ENCODE assay signal across 8 cellular contexts in the genomic region with DNA sequence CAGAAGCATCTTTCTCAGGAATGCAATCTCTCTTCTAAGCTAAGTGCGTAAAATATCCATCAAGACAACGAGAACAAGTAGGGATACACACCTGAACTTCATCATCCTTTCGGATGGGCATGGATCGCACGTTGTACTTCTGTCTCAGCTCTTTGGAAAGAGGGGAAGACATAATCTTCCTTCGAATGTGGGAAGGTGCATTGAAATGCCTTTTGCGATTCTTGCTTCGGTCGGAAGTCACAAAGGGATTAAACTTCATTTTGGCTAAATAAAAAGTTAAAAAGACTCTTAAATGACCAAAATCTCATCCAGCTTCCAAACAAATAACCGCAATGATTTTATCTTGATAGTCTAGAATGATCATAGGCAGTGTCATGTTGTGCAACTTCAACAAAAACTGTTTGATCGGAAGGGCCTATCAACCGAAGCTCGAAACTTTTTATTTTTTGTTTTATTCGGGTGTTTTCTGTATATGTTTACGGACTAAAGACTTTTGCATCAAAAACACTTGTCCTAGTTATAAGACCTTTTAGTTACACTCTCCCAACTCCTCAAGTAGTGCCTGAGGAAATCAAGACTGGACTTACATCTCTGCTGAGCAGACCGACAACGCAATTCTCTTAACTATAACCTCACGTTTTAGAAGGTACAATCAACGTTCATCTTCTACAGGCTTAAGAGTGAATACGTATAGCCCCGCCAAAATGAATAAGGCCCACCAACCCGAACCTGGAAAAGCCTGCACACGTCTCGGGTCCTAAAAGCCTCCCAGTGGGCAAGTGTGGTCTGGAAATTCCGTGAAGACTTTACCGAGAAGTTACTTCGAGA. TPM values are rescaled to one million over a fixed set of nuclear protein-coding genes. Genes with fewer than 3 reads are reported as not detected.
DNase-seq lines count a peak whose midpoint lies in the region; ATAC-seq and TF ChIP-seq lines count a peak whose summit lies in the region.

No MANE protein-coding gene starts in this region.

- no peak for DNase-seq in stimulated activated naive CD8-positive, alpha-beta T cell treated with anti-CD3 and anti-CD28 coated beads, Interleukin-15, Interleukin-2, amounts not matched to agents 100 U/mL and 50 U/mL, for 24 hours

- H3K4me3 ChIP-seq in liver (ENCODE audit: low read depth in 1 of 3, low read length in 3 of 3) (peak overlapping the region; percentile 90 to 92 (median 92)), urinary bladder (ENCODE audit: low read depth, low read length) (peak overlapping the region; percentile 63)

- TF ChIP-seq RAD21 in liver (IDR thresholded peaks at IDR 0.05): no peak

- H3K36me3 ChIP-seq in liver (ENCODE audit: control insufficient read depth in 4 of 4, insufficient read depth in 3 of 4, low read depth in 1 of 4, low read length in 3 of 4) (peaks cover 12 to 36% (median 30%) of the 10 kb centered on the region in 4 donors), urinary bladder (ENCODE audit: insufficient read depth) (no peaks in the 10 kb centered on the region)

- no peaks in the 10 kb centered on the region for H3K9me3 ChIP-seq in liver (ENCODE audit: control insufficient read depth in 4 of 4, low read length in 3 of 4)

- peaks cover 63% of the 10 kb centered on the region for H3K4me1 Mint-ChIP-seq in stimulated activated naive CD8-positive, alpha-beta T cell treated with anti-CD3 and anti-CD28 coated beads, Interleukin-15, Interleukin-2, amounts not matched to agents 100 ng/mL and 50 ng/mL, for 24 hours (ENCODE audit: low read depth)

- H3K4me1 ChIP-seq in liver (ENCODE audit: control insufficient read depth in 4 of 4, insufficient read depth in 4 of 4, low read length in 3 of 4) (peaks cover 13 to 43% (median 30%) of the 10 kb centered on the region in 4 donors), urinary bladder (ENCODE audit: insufficient read depth) (no peaks in the 10 kb centered on the region)

- H3K9ac ChIP-seq in liver (ENCODE audit: low read depth in 1 of 2, low read length in 2 of 2): peak overlapping the region; percentile 75 to 95

- H3K9me3 Mint-ChIP-seq in stimulated activated naive CD8-positive, alpha-beta T cell treated with anti-CD3 and anti-CD28 coated beads, Interleukin-15, Interleukin-2, amounts not matched to agents 100 ng/mL and 50 ng/mL, for 24 hours: no peaks in the 10 kb centered on the region

- peak overlapping the region; percentile 98 for H3K27ac Mint-ChIP-seq in stimulated activated naive CD8-positive, alpha-beta T cell treated with anti-CD3 and anti-CD28 coated beads, Interleukin-15, Interleukin-2, amounts not matched to agents 100 ng/mL and 50 ng/mL, for 24 hours

- peak overlapping the region; percentile 99 for H3K4me3 Mint-ChIP-seq in stimulated activated naive CD8-positive, alpha-beta T cell treated with anti-CD3 and anti-CD28 coated beads, Interleukin-15, Interleukin-2, amounts not matched to agents 100 ng/mL and 50 ng/mL, for 24 hours

- peak overlapping the region; percentile 19 for H3K27ac ChIP-seq in angular gyrus (ENCODE audit: low read depth, low read length)
- peak overlapping the region; percentile 48 to 56 for H3K27ac ChIP-seq in liver (ENCODE audit: low read depth in 1 of 2, low read length in 2 of 2)
- H3K27ac ChIP-seq in urinary bladder (ENCODE audit: low read depth): no peak overlapping the region

- no peak for ATAC-seq in stimulated activated naive CD8-positive, alpha-beta T cell treated with anti-CD3 and anti-CD28 coated beads, Interleukin-15, Interleukin-2, amounts not matched to agents 100 U/mL and 50 U/mL, for 24 hours
- ATAC-seq in HG02588 (IDR thresholded peaks at IDR 0.05; ENCODE audit: unreplicated experiment) (no peak), GM21528 (IDR thresholded peaks at IDR 0.05; ENCODE audit: low FRiP score, unreplicated experiment) (no peak), GM19467 (IDR thresholded peaks at IDR 0.05; ENCODE audit: unreplicated experiment) (no peak)

- peaks cover 59% of the 10 kb centered on the region for H3K36me3 Mint-ChIP-seq in stimulated activated naive CD8-positive, alpha-beta T cell treated with anti-CD3 and anti-CD28 coated beads, Interleukin-15, Interleukin-2, amounts not matched to agents 100 ng/mL and 50 ng/mL, for 24 hours (ENCODE audit: low read depth)

- TF ChIP-seq CTCF in liver (IDR thresholded peaks at IDR 0.05; ENCODE audit: low read depth, low read length, missing input control): no peak

- 17% methylated on average over 27 of the region's 27 CpGs for WGBS in liver
- WGBS in urinary bladder: 17% methylated on average over 27 of the region's 27 CpGs

- H3K27me3 ChIP-seq in liver (ENCODE audit: control insufficient read depth in 4 of 4, insufficient read depth in 4 of 4, low read length in 3 of 4): no peaks in the 10 kb centered on the region

- no peaks in the 10 kb centered on the region for H3K27me3 Mint-ChIP-seq in stimulated activated naive CD8-positive, alpha-beta T cell treated with anti-CD3 and anti-CD28 coated beads, Interleukin-15, Interleukin-2, amounts not matched to agents 100 ng/mL and 50 ng/mL, for 24 hours

TF ChIP-seq in liver, 16 proteins besides CTCF, POLR2A, EP300 and RAD21:
- TF ChIP-seq GABPA (IDR thresholded peaks at IDR 0.05 in 1 of 2, conservative IDR thresholded peaks at IDR 0.05 in 1 of 2): no peak
- TF ChIP-seq SP1 (IDR thresholded peaks at IDR 0.05): no peak
- TF ChIP-seq, protein P1, sequence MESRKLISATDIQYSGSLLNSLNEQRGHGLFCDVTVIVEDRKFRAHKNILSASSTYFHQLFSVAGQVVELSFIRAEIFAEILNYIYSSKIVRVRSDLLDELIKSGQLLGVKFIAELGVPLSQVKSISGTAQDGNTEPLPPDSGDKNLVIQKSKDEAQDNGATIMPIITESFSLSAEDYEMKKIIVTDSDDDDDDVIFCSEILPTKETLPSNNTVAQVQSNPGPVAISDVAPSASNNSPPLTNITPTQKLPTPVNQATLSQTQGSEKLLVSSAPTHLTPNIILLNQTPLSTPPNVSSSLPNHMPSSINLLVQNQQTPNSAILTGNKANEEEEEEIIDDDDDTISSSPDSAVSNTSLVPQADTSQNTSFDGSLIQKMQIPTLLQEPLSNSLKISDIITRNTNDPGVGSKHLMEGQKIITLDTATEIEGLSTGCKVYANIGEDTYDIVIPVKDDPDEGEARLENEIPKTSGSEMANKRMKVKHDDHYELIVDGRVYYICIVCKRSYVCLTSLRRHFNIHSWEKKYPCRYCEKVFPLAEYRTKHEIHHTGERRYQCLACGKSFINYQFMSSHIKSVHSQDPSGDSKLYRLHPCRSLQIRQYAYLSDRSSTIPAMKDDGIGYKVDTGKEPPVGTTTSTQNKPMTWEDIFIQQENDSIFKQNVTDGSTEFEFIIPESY (IDR thresholded peaks at IDR 0.05): no peak
- TF ChIP-seq TAF1 (conservative IDR thresholded peaks at IDR 0.05): no peak
- TF ChIP-seq HNF4G (IDR thresholded peaks at IDR 0.05): no peak
- no peak for TF ChIP-seq RXRA (IDR thresholded peaks at IDR 0.05)
- no peak for TF ChIP-seq FOXA2 (IDR thresholded peaks at IDR 0.05)
- no peak for TF ChIP-seq FOXA1 (IDR thresholded peaks at IDR 0.05)
- TF ChIP-seq HNF4A (conservative IDR thresholded peaks at IDR 0.05): no peak
- TF ChIP-seq MAX (IDR thresholded peaks at IDR 0.05): no peak
- TF ChIP-seq, protein P2, sequence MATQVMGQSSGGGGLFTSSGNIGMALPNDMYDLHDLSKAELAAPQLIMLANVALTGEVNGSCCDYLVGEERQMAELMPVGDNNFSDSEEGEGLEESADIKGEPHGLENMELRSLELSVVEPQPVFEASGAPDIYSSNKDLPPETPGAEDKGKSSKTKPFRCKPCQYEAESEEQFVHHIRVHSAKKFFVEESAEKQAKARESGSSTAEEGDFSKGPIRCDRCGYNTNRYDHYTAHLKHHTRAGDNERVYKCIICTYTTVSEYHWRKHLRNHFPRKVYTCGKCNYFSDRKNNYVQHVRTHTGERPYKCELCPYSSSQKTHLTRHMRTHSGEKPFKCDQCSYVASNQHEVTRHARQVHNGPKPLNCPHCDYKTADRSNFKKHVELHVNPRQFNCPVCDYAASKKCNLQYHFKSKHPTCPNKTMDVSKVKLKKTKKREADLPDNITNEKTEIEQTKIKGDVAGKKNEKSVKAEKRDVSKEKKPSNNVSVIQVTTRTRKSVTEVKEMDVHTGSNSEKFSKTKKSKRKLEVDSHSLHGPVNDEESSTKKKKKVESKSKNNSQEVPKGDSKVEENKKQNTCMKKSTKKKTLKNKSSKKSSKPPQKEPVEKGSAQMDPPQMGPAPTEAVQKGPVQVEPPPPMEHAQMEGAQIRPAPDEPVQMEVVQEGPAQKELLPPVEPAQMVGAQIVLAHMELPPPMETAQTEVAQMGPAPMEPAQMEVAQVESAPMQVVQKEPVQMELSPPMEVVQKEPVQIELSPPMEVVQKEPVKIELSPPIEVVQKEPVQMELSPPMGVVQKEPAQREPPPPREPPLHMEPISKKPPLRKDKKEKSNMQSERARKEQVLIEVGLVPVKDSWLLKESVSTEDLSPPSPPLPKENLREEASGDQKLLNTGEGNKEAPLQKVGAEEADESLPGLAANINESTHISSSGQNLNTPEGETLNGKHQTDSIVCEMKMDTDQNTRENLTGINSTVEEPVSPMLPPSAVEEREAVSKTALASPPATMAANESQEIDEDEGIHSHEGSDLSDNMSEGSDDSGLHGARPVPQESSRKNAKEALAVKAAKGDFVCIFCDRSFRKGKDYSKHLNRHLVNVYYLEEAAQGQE (IDR thresholded peaks at IDR 0.05): no peak
- no peak for TF ChIP-seq JUND (IDR thresholded peaks at IDR 0.05)
- no peak for TF ChIP-seq EGR1 (IDR thresholded peaks at IDR 0.05; ENCODE audit: low read depth in 2 of 2)
- no peak for TF ChIP-seq ATF3 (IDR thresholded peaks at IDR 0.05)
- no peak for TF ChIP-seq NR2F2 (IDR thresholded peaks at IDR 0.05)
- no peak for TF ChIP-seq YY1 (IDR thresholded peaks at IDR 0.05)

RNA-seq across cellular contexts. Expression of gene RPL26, which starts 0.7 kb away (rescaled TPM):
- total RNA-seq in liver (1,000 to 10,000 TPM in 1 of 2 donors, 100 to 1,000 TPM in 1; 989 to 1,192 TPM), urinary bladder (3,064 TPM)
- polyA plus RNA-seq in liver (1,000 to 10,000 TPM in 1 of 2 donors, 100 to 1,000 TPM in 1; 309 to 1,118 TPM), urinary bladder (3,805 TPM)

RNA-seq across cellular contexts. Expression of gene RNF222, which starts 15.4 kb away (rescaled TPM):
- total RNA-seq in liver: not detected
- polyA plus RNA-seq in liver: not detected
- total RNA-seq in urinary bladder: not detected
- not detected for polyA plus RNA-seq in urinary bladder

RNA-seq across cellular contexts. Expression of gene ODF4, which starts 42.6 kb away (rescaled TPM):
- total RNA-seq in liver: not detected
- polyA plus RNA-seq in liver: not detected
- not detected for total RNA-seq in urinary bladder
- not detected for polyA plus RNA-seq in urinary bladder

RNA-seq across cellular contexts. Expression of gene NDEL1, which starts 53.4 kb away (rescaled TPM):
- 10 to 100 TPM; 49.1 to 52.3 TPM for total RNA-seq in liver
- polyA plus RNA-seq in liver: 10 to 100 TPM; 15.3 to 21.7 TPM
- 57.4 TPM for total RNA-seq in urinary bladder
- polyA plus RNA-seq in urinary bladder: 43.9 TPM
